22 cellular contexts compared by ENCODE assay signal in the genomic region with DNA sequence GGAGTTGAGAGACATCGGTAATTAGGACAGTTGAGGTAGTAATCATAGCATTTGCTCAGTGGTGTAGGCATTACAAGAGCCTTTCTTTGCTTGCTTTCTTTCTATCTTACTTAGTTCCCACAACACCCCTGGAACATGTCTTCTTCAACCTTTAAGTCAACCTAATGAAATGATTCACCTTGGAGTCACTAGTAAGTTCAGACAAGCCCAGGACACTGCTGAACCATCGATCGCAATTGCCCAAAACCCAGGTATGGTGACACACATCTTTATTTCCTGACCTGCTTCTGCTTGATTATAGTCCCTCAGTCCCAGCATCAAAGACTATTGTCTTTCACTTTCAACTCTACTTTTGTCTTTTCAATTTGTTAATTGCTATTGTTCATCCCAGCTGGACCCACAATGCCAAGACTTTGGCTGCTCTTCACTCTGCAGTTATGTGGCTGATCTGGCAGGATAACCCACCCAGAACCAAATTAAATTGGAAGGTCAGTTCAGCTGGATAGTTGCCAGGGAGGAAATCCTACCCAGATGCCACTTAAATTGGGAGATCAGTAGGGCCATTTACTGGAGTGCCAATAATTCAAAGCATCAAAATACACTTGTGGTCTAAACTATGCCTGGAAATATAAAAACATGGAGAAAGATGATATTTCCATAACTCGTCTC.
DNase-seq lines count a peak whose midpoint lies in the region; ATAC-seq, FAIRE-seq and TF ChIP-seq lines count a peak whose summit lies in the region.
"Had no signal": no experiment of that assay in that cellular context is flagged by ENCODE, and none has a peak within 500 bp of the region (broad histone marks: within the 10 kb centered on the region; RNA-seq: fewer than 3 reads in every experiment).

No MANE protein-coding gene starts in this region.

- TF ChIP-seq EP300 in H1 (IDR thresholded peaks at IDR 0.05; ENCODE audit: borderline replicate concordance in 1 of 2, low read depth in 2 of 2, low read length in 2 of 2): no peak
- TF ChIP-seq EP300 in sigmoid colon (IDR thresholded peaks at IDR 0.05): no peak

- H3K4me1 ChIP-seq in GM23338 (ENCODE audit: insufficient read depth) (peaks cover 50% of the 10 kb centered on the region), H1 (replicated peaks in 1 of 4; ENCODE audit: control insufficient read depth in 3 of 4, insufficient read depth in 4 of 4, low read length in 3 of 4) (peaks cover 0 to 12% (median 2%) of the 10 kb centered on the region in 4 experiments; a peak in 3 of 7 replicates), sigmoid colon (no peaks in the 10 kb centered on the region)
- H3K4me1 ChIP-seq: HAP-1 had no signal

- TF ChIP-seq RAD21 in H1 (IDR thresholded peaks at IDR 0.05 in 1 of 2, conservative IDR thresholded peaks at IDR 0.05 in 1 of 2; ENCODE audit: low read depth in 2 of 2, low read length in 2 of 2): no peak

- H3K27me3 ChIP-seq in GM23338 (ENCODE audit: insufficient read depth) (no peaks in the 10 kb centered on the region), H1 (replicated peaks in 1 of 4; ENCODE audit: control insufficient read depth in 3 of 4, extremely low read depth in 1 of 4, insufficient read depth in 3 of 4, low read length in 3 of 4) (no peaks in the 10 kb centered on the region; a peak in 1 of 7 replicates), sigmoid colon (no peaks in the 10 kb centered on the region)

- H3K79me1 ChIP-seq in H1 (ENCODE audit: low read depth, low read length): no peaks in the 10 kb centered on the region

- no peak overlapping the region for H2BK5ac ChIP-seq in H1 (ENCODE audit: low read depth, low read length)

- H3K27ac ChIP-seq in GM23338 (ENCODE audit: low read depth) (no peak overlapping the region), H1 (ENCODE audit: low read depth, low read length) (no peak overlapping the region), sigmoid colon (no peak overlapping the region)
- H3K27ac ChIP-seq: HL-60, PC-9, RWPE1, SK-N-MC had no signal

- no peak overlapping the region for H3K27ac Mint-ChIP-seq in GM23338
- H3K27ac Mint-ChIP-seq: CD14-positive monocyte had no signal

- CTCF ChIA-PET in H1 (lab: Charles Lee; ENCODE audit: partially characterized antibody): interaction anchor here (0.8 to 1.3 kb wide), 2 partner anchors 10 to 199 kb away, joined by 3 to 4 read pairs; no protein-coding TSS in a partner anchor

- H3K4me3 ChIP-seq in GM23338 (no peak overlapping the region), H1 (ENCODE audit: extremely low read depth in 1 of 4, insufficient read depth in 2 of 4, low read depth in 3 of 4, low read length in 4 of 4) (no peak overlapping the region), sigmoid colon (no peak overlapping the region)
- H3K4me3 ChIP-seq: GM12878, HAP-1, K562, PC-9, SK-N-MC had no signal

- no peak overlapping the region for H2AFZ ChIP-seq in GM23338
- H2AFZ ChIP-seq in H1 (ENCODE audit: low read length): no peak overlapping the region
- H2AFZ ChIP-seq: PC-9 had no signal

- no peaks in the 10 kb centered on the region for H3F3A ChIP-seq in GM23338 (replicated peaks; ENCODE audit: low read depth)

- H2BK15ac ChIP-seq in H1 (ENCODE audit: low read length): no peak overlapping the region

- H3K9me3 ChIP-seq in H1 (ENCODE audit: insufficient read depth in 2 of 2, low read depth in 1 of 2, low read length in 1 of 2) (no peaks in the 10 kb centered on the region), sigmoid colon (no peaks in the 10 kb centered on the region)
- H3K9me3 ChIP-seq: HAP-1 had no signal

- TF ChIP-seq POLR2A in H1 (IDR thresholded peaks at IDR 0.05; ENCODE audit: control extremely low read depth in 1 of 2, low read depth in 2 of 2, low read length in 2 of 2) (no peak), sigmoid colon (IDR thresholded peaks at IDR 0.05) (no peak)

- DNase-seq in NCI-H1417 (lab: John Stamatoyannopoulos, UW) (peak in 2 of 3 experiments; percentile 12 to 75), NCI-H1417 treated with DMSO at 0.1 percent for 48 hours (lab: John Stamatoyannopoulos, UW) (no peak), GM23338 (ENCODE audit: low spot score) (no peak), NCI-H446 treated with DMSO at 0.1 percent for 48 hours (lab: John Stamatoyannopoulos, UW) (peak; percentile 16), H1 (ENCODE audit: low read depth in 1 of 2, low spot score in 2 of 2) (no peak), sigmoid colon (no peak), KBM-7 (no peak), COLO829 (ENCODE audit: low spot score) (no peak)
- DNase-seq: DND-41, NCI-H187 treated with DMSO at 0.1 percent for 48 hours, NCI-H2171, PC-9, SHP77 treated with DMSO at 0.1 percent for 48 hours had no signal

- no peak overlapping the region; the same call in 1 of the 2 replicates for H3K18ac ChIP-seq in H1 (ENCODE audit: extremely low read depth, low read length)

- H4K20me1 ChIP-seq in GM23338 (replicated peaks; ENCODE audit: insufficient read depth) (no peaks in the 10 kb centered on the region), H1 (replicated peaks in 1 of 2; ENCODE audit: control insufficient read depth in 1 of 2, insufficient read depth in 2 of 2, low read length in 2 of 2) (no peaks in the 10 kb centered on the region)

- no peaks in the 10 kb centered on the region; the same call in 2 of the 3 replicates for H3K36me3 Mint-ChIP-seq in GM23338 (ENCODE audit: low read depth)
- H3K36me3 Mint-ChIP-seq: CD14-positive monocyte had no signal

- peak overlapping the region; percentile 25; the same call in 1 of the 2 replicates for H3K4me2 ChIP-seq in GM23338
- no peak overlapping the region for H3K4me2 ChIP-seq in H1 (ENCODE audit: insufficient read depth in 1 of 2, low read depth in 2 of 2, low read length in 2 of 2)
- H3K4me2 ChIP-seq: PC-9 had no signal

- H3K9me3 Mint-ChIP-seq in GM23338: no peaks in the 10 kb centered on the region

- no peak overlapping the region for H4K8ac ChIP-seq in H1 (ENCODE audit: extremely low read depth, insufficient read depth, low read length)

- H4K91ac ChIP-seq in H1 (replicated peaks; ENCODE audit: insufficient read length, low read length): no peak overlapping the region

- H3K79me2 ChIP-seq in GM23338 (replicated peaks; ENCODE audit: insufficient read depth) (no peaks in the 10 kb centered on the region), H1 (ENCODE audit: control insufficient read depth in 1 of 2, insufficient read depth in 2 of 2, low read length in 2 of 2) (no peaks in the 10 kb centered on the region)

- H3K36me3 ChIP-seq in GM23338 (ENCODE audit: insufficient read depth) (no peaks in the 10 kb centered on the region), H1 (ENCODE audit: control insufficient read depth in 2 of 4, insufficient read depth in 4 of 4, low read length in 3 of 4) (no peaks in the 10 kb centered on the region), sigmoid colon (no peaks in the 10 kb centered on the region)
- H3K36me3 ChIP-seq: HAP-1 had no signal

- H3K9me2 ChIP-seq in GM23338 (ENCODE audit: insufficient read depth): peaks cover 11% of the 10 kb centered on the region

- H2AK5ac ChIP-seq in H1 (ENCODE audit: low read depth, low read length): no peak overlapping the region

- FAIRE-seq in H1 (lab: Jason Lieb, UNC): no peak
- FAIRE-seq: A204.1, GM12878, HepG2, K562 had no signal

- peak overlapping the region; percentile 24 for H2BK120ac ChIP-seq in H1 (replicated peaks; ENCODE audit: low read depth, low read length)

- in situ Hi-C loops in KBM-7 (cut with MboI; ENCODE audit: low pct_unique_long_range_greater_than_20kb, low sequenced_read_pairs): no loop called here

- no peak overlapping the region for H2BK20ac ChIP-seq in H1 (ENCODE audit: low read length)

- WGBS in H1 (ENCODE audit: extremely low coverage in 1 of 2, insufficient coverage in 1 of 2, insufficient read length in 1 of 2, insufficient replicate concordance in 2 of 2, low coverage in 1 of 2, low lambda C conversion rate in 2 of 2, missing lambda C conversion rate in 1 of 2), 2 experiments: 90% methylated on average over 4 of the region's 4 CpGs; no CpG with 5 or more reads in 1 of the 2 experiments
- 92 to 96% methylated on average over 4 of the region's 4 CpGs for WGBS in sigmoid colon, 2 donors

- H3K4me3 Mint-ChIP-seq in GM23338: no peak overlapping the region
- H3K4me3 Mint-ChIP-seq: CD14-positive monocyte had no signal

- peaks cover 44% of the 10 kb centered on the region for H3K4me1 Mint-ChIP-seq in GM23338
- H3K4me1 Mint-ChIP-seq: CD14-positive monocyte had no signal

- H3K56ac ChIP-seq in H1 (replicated peaks; ENCODE audit: insufficient read length, low read depth, low read length): no peak overlapping the region

- no peak overlapping the region for H3K14ac ChIP-seq in H1 (ENCODE audit: insufficient read length)

- ATAC-seq in GM23338: no peak
- ATAC-seq: GM12878, HepG2, K562 had no signal

- no peak overlapping the region for H4K5ac ChIP-seq in H1 (ENCODE audit: insufficient read length, low read depth, low read length)

- no peak overlapping the region for H3K9ac ChIP-seq in H1 (replicated peaks in 1 of 4; ENCODE audit: extremely low read depth in 1 of 4, low read depth in 3 of 4, low read length in 3 of 4)

- no peak overlapping the region for H3K4ac ChIP-seq in H1 (replicated peaks; ENCODE audit: insufficient read length, low read depth, low read length)

- no peaks in the 10 kb centered on the region for H3K27me3 Mint-ChIP-seq in GM23338 (ENCODE audit: insufficient read depth, low read depth, poor library complexity)

- TF ChIP-seq CTCF in GM23338 (conservative IDR thresholded peaks at IDR 0.05; ENCODE audit: low read depth in 2 of 2) (no peak), H1 (IDR thresholded peaks at IDR 0.05; ENCODE audit: control extremely low read depth in 1 of 3, insufficient read depth in 1 of 3, low read depth in 1 of 3, low read length in 3 of 3) (no peak), sigmoid colon (IDR thresholded peaks at IDR 0.05) (no peak)

- H3K23ac ChIP-seq in H1 (ENCODE audit: insufficient read length): no peak overlapping the region

- no peaks in the 10 kb centered on the region; the same call in 1 of the 2 replicates for H3K23me2 ChIP-seq in H1 (ENCODE audit: low read depth, low read length)

- intact Hi-C loops in sigmoid colon (cut with DNase I): no loop called here

- H2BK12ac ChIP-seq in H1 (ENCODE audit: low read depth, low read length): no peak overlapping the region

- POLR2A ChIA-PET in H1 (lab: Charles Lee; ENCODE audit: partially characterized antibody): interaction anchor here (0.6 kb wide), 1 partner anchor 1214 kb away, joined by 3 read pairs; no protein-coding TSS in a partner anchor

TF ChIP-seq in GM23338, 12 proteins besides CTCF, POLR2A, EP300 and RAD21 (continues in another document):
- TF ChIP-seq NANOG (IDR thresholded peaks at IDR 0.05; ENCODE audit: borderline replicate concordance) (no peak), STAT1 (IDR thresholded peaks at IDR 0.05; ENCODE audit: unreplicated experiment) (no peak)

TF ChIP-seq in H1, 55 proteins besides CTCF, POLR2A, EP300 and RAD21 (continues in another document):
- TF ChIP-seq KDM1A (IDR thresholded peaks at IDR 0.05; ENCODE audit: borderline replicate concordance, low read length) (no peak), CHD1 (IDR thresholded peaks at IDR 0.05; ENCODE audit: low read depth, low read length) (no peak), HDAC6 (IDR thresholded peaks at IDR 0.05; ENCODE audit: low read depth, low read length) (no peak)

Comparison
In these comparisons a context has a peak if more than half of its experiments do, and no peak if none do; other contexts are left out.
1. DNase-seq: peak in NCI-H1417 (2 of 3) and NCI-H446 treated with DMSO at 0.1 percent for 48 hours (single experiment); none in NCI-H1417 treated with DMSO at 0.1 percent for 48 hours (single experiment), GM23338 (single experiment), H1 (0 of 2), sigmoid colon (single experiment), KBM-7 (single experiment) and COLO829 (single experiment).